Comparison of ENCODE assay signal across 8 cellular contexts in genomic region chr18:77207540-77207939, GRCh38. TPM values are rescaled to one million over a fixed set of nuclear protein-coding genes. Genes with fewer than 3 reads are reported as not detected.
DNase-seq lines count a peak whose midpoint lies in the region; ATAC-seq, FAIRE-seq and TF ChIP-seq lines count a peak whose summit lies in the region.

No MANE protein-coding gene starts in this region.

- no peaks in the 10 kb centered on the region for H3K36me3 ChIP-seq in BLaER1
- no peaks in the 10 kb centered on the region for H3K36me3 ChIP-seq in bronchial epithelial cell (ENCODE audit: control insufficient read depth, insufficient read depth, low read length)

- peaks cover 36% of the 10 kb centered on the region for H3K4me1 ChIP-seq in BLaER1

- no peaks in the 10 kb centered on the region for H3K9me3 ChIP-seq in BLaER1

- TF ChIP-seq CTCF in bronchial epithelial cell (IDR thresholded peaks at IDR 0.05; ENCODE audit: insufficient read depth, low read length, severe bottlenecking), result peak; percentile 51

- intact Hi-C loops in left colon (cut with DNase I, micrococcal nuclease), result no loop called here

- ATAC-seq in GM19351 (IDR thresholded peaks at IDR 0.05; ENCODE audit: unreplicated experiment) (peak; percentile 33), left colon (peak; percentile 63), GM21447 (IDR thresholded peaks at IDR 0.05; ENCODE audit: unreplicated experiment) (no peak)

- H3K27ac ChIP-seq in BLaER1, result no peak overlapping the region

- no peaks in the 10 kb centered on the region for H4K20me1 ChIP-seq in BLaER1

- DNase-seq in Kasumi-1 (lab: John Stamatoyannopoulos, UW) (peak; percentile 62 to 65), T-helper 9 cell (peak; percentile 27), bronchial epithelial cell (ENCODE audit: low read depth) (peak; percentile 36), left colon (peak; percentile 42 to 54)
- DNase-seq in stimulated activated CD8-positive, alpha-beta memory T cell treated with anti-CD3 and anti-CD28 coated beads, Interleukin-12 subunit alpha, Interleukin-12 subunit beta, amount 100 ng/mL, for 1 hour (ENCODE audit: low read depth), result peak; percentile 26

- no peak overlapping the region for H3K9ac ChIP-seq in BLaER1

- no peak for FAIRE-seq in bronchial epithelial cell (lab: Jason Lieb, UNC)

- no peak overlapping the region for H3K4me3 ChIP-seq in BLaER1
- H3K4me3 ChIP-seq in bronchial epithelial cell (ENCODE audit: low read depth, low read length), result no peak overlapping the region

- H3K4me2 ChIP-seq in BLaER1, result peak overlapping the region; percentile 77; the same call in 1 of the 2 replicates

- no peaks in the 10 kb centered on the region for H3K27me3 ChIP-seq in BLaER1
- no peaks in the 10 kb centered on the region for H3K27me3 ChIP-seq in bronchial epithelial cell (ENCODE audit: control insufficient read depth, insufficient read depth, low read length)

RNA-seq across cellular contexts. Expression of gene GALR1, which starts 42.1 kb away (rescaled TPM):
- total RNA-seq in bronchial epithelial cell, result not detected in 2 replicates
- total RNA-seq in left colon, result under 1 TPM; 0.11 to 0.46 TPM
